8 cellular contexts compared by ENCODE assay signal in genomic region chr9:470795-471194, GRCh38. TPM values are rescaled to one million over a fixed set of nuclear protein-coding genes. Genes with fewer than 3 reads are reported as not detected.
A peak's percentile ranks its signal among the peaks of the same experiment; 100 is the strongest.
DNase-seq lines count a peak whose midpoint lies in the region; ATAC-seq and TF ChIP-seq lines count a peak whose summit lies in the region.

No MANE protein-coding gene starts in this region.

- H3K79me2 ChIP-seq in DND-41 (ENCODE audit: insufficient read depth, low read length) (no peaks in the 10 kb centered on the region), OCI-LY1 (ENCODE audit: insufficient read depth, low read length) (no peaks in the 10 kb centered on the region), trophoblast cell (ENCODE audit: control insufficient read depth, insufficient read depth, low read length, poor library complexity) (peaks cover 1% of the 10 kb centered on the region)

- no peaks in the 10 kb centered on the region for H3F3A ChIP-seq in OCI-LY1 (ENCODE audit: insufficient read depth, low read length)

- H2AFZ ChIP-seq in DND-41 (ENCODE audit: low read depth, low read length) (peak overlapping the region; percentile 99), OCI-LY1 (ENCODE audit: low read length) (no peak overlapping the region), trophoblast cell (ENCODE audit: insufficient read depth, low read length, poor library complexity) (peak overlapping the region; percentile 40)

- peaks cover 3% of the 10 kb centered on the region; the same call in 1 of the 2 replicates for H3K36me3 ChIP-seq in DND-41 (ENCODE audit: insufficient read depth, low read length)
- no peaks in the 10 kb centered on the region for H3K36me3 ChIP-seq in OCI-LY1 (ENCODE audit: insufficient read depth, low read length)
- H3K36me3 ChIP-seq in esophagus (ENCODE audit: control insufficient read depth in 2 of 2, insufficient read depth in 2 of 2, low read length in 1 of 2) = no peaks in the 10 kb centered on the region
- no peaks in the 10 kb centered on the region for H3K36me3 ChIP-seq in trophoblast cell (ENCODE audit: control insufficient read depth in 1 of 2, insufficient read depth in 2 of 2, low read length in 2 of 2)

- H3K9me2 ChIP-seq in OCI-LY1 (ENCODE audit: low read depth, low read length) = no peaks in the 10 kb centered on the region

- peak overlapping the region; percentile 70 for H3K9ac ChIP-seq in DND-41 (ENCODE audit: low read depth, low read length)
- H3K9ac ChIP-seq in OCI-LY1 (ENCODE audit: low read length) = peak overlapping the region; percentile 72
- H3K9ac ChIP-seq in trophoblast cell (ENCODE audit: low read length) = no peak overlapping the region

- WGBS in esophagus, 2 donors = 32% methylated on average over 1 of the region's 1 CpG
- WGBS in trophoblast cell (ENCODE audit: extremely low coverage, insufficient coverage, insufficient read length) = no CpG with 5 or more reads among the region's 1 CpG

- H2BK5ac ChIP-seq in trophoblast cell (ENCODE audit: low read depth, low read length, poor library complexity) = no peak overlapping the region

- H3K4me2 ChIP-seq in DND-41 (ENCODE audit: insufficient read depth, low read length) (peak overlapping the region; percentile 99), OCI-LY1 (ENCODE audit: low read length) (peak overlapping the region; percentile 98), trophoblast cell (ENCODE audit: low read length) (peak overlapping the region; percentile 88)

- H4K8ac ChIP-seq in trophoblast cell (ENCODE audit: low read depth, low read length) = peak overlapping the region; percentile 60

- H4K91ac ChIP-seq in trophoblast cell (ENCODE audit: low read depth, low read length) = peak overlapping the region; percentile 65

- H3K18ac ChIP-seq in trophoblast cell (ENCODE audit: low read length) = peak overlapping the region; percentile 72

- no peak for TF ChIP-seq CTCF in DND-41 (IDR thresholded peaks at IDR 0.05; ENCODE audit: borderline replicate concordance, extremely low read depth, low read length, poor library complexity, severe bottlenecking)
- TF ChIP-seq CTCF in OCI-LY1 (IDR thresholded peaks at IDR 0.05; ENCODE audit: low read length) = no peak

- H2BK120ac ChIP-seq in trophoblast cell (ENCODE audit: insufficient read depth, low read length, poor library complexity) = no peak overlapping the region

- H3K9me3 ChIP-seq in DND-41 (ENCODE audit: insufficient read depth, low read length, severe bottlenecking) = no peaks in the 10 kb centered on the region
- no peaks in the 10 kb centered on the region for H3K9me3 ChIP-seq in OCI-LY1 (ENCODE audit: low read length)
- no peaks in the 10 kb centered on the region for H3K9me3 ChIP-seq in esophagus (ENCODE audit: control insufficient read depth in 2 of 2, insufficient read depth in 1 of 2, low read depth in 1 of 2, low read length in 1 of 2)
- no peaks in the 10 kb centered on the region for H3K9me3 ChIP-seq in trophoblast cell (ENCODE audit: insufficient read depth, low read depth, low read length)

- H4K20me1 ChIP-seq in DND-41 (ENCODE audit: insufficient read depth, low read length) = no peaks in the 10 kb centered on the region
- no peaks in the 10 kb centered on the region for H4K20me1 ChIP-seq in OCI-LY1 (ENCODE audit: insufficient read depth, low read length)

- peaks cover 5% of the 10 kb centered on the region for H3K79me1 ChIP-seq in trophoblast cell (ENCODE audit: low read length)

- H3K27ac ChIP-seq in DND-41 (ENCODE audit: low read length) (peak overlapping the region; percentile 82; the same call in 1 of the 2 replicates), OCI-LY1 (ENCODE audit: low read depth, low read length, poor library complexity, severe bottlenecking) (peak overlapping the region; percentile 46), esophagus (ENCODE audit: low read depth in 2 of 2, low read length in 1 of 2) (peak overlapping the region; percentile 94 to 97), trophoblast cell (ENCODE audit: low read depth, low read length) (peak overlapping the region; percentile 53)

- peak overlapping the region; percentile 47 for H3K14ac ChIP-seq in trophoblast cell (ENCODE audit: low read length)

- H3K27me3 ChIP-seq in DND-41 (ENCODE audit: insufficient read depth, low read length, poor library complexity) = no peaks in the 10 kb centered on the region
- H3K27me3 ChIP-seq in OCI-LY1 (ENCODE audit: insufficient read depth, low read length) = no peaks in the 10 kb centered on the region
- H3K27me3 ChIP-seq in esophagus (ENCODE audit: control insufficient read depth in 1 of 2, insufficient read depth in 2 of 2, low read length in 2 of 2) = no peaks in the 10 kb centered on the region
- H3K27me3 ChIP-seq in trophoblast cell (ENCODE audit: insufficient read depth, low read length) = no peaks in the 10 kb centered on the region

- H3K4me3 ChIP-seq in DND-41 (ENCODE audit: low read depth in 1 of 2, low read length in 2 of 2) (peak overlapping the region; percentile 40 to 90; a peak in 3 of 4 replicates), OCI-LY1 (ENCODE audit: low read depth, low read length, poor library complexity, severe bottlenecking) (peak overlapping the region; percentile 66), esophagus (ENCODE audit: low read depth in 1 of 2, low read length in 2 of 2) (peak overlapping the region; percentile 50 to 74), trophoblast cell (ENCODE audit: low read depth, low read length) (no peak overlapping the region)

- H3K4me1 ChIP-seq in DND-41 (ENCODE audit: insufficient read depth, low read length) (peaks cover 27% of the 10 kb centered on the region), OCI-LY1 (ENCODE audit: insufficient read depth, low read length, severe bottlenecking) (peaks cover 36% of the 10 kb centered on the region), esophagus (ENCODE audit: control insufficient read depth in 2 of 2, insufficient read depth in 2 of 2, low read length in 1 of 2) (peaks cover 5 to 13% of the 10 kb centered on the region in 2 donors), trophoblast cell (ENCODE audit: control insufficient read depth in 1 of 2, insufficient read depth in 2 of 2, low read length in 2 of 2) (peaks cover 8 to 12% of the 10 kb centered on the region in 2 experiments)

- no peak for DNase-seq in DND-41
- DNase-seq in trophoblast cell = no peak
- DNase-seq in HK-2 (ENCODE audit: unreplicated experiment) = no peak
- DNase-seq in T-helper 9 cell = no peak

- peak overlapping the region; percentile 13 for H4K12ac ChIP-seq in trophoblast cell (ENCODE audit: low read depth, low read length)

- no peak overlapping the region for H3K23ac ChIP-seq in trophoblast cell (ENCODE audit: low read length)

- H2AK5ac ChIP-seq in trophoblast cell (ENCODE audit: low read length) = no peak overlapping the region

- ATAC-seq in DND-41 (ENCODE audit: insufficient read depth, low read depth) = no peak
- no peak for ATAC-seq in GM19452 (IDR thresholded peaks at IDR 0.05; ENCODE audit: unreplicated experiment)
- ATAC-seq in HG02970 (IDR thresholded peaks at IDR 0.05; ENCODE audit: low FRiP score, unreplicated experiment) = no peak

- H2BK12ac ChIP-seq in trophoblast cell (ENCODE audit: low read length) = no peak overlapping the region

- H3K4ac ChIP-seq in trophoblast cell (ENCODE audit: low read depth, low read length) = peak overlapping the region; percentile 28

RNA-seq across cellular contexts. Expression of gene KANK1, which starts 33.7 kb away (rescaled TPM):
- 10 to 100 TPM; 51.7 to 54.8 TPM for polyA plus RNA-seq in esophagus
- polyA plus RNA-seq in trophoblast cell (2013) = 108 and 109 TPM in 2 replicates
